Comparison of ENCODE assay signal across 1 cellular context in the genomic region with DNA sequence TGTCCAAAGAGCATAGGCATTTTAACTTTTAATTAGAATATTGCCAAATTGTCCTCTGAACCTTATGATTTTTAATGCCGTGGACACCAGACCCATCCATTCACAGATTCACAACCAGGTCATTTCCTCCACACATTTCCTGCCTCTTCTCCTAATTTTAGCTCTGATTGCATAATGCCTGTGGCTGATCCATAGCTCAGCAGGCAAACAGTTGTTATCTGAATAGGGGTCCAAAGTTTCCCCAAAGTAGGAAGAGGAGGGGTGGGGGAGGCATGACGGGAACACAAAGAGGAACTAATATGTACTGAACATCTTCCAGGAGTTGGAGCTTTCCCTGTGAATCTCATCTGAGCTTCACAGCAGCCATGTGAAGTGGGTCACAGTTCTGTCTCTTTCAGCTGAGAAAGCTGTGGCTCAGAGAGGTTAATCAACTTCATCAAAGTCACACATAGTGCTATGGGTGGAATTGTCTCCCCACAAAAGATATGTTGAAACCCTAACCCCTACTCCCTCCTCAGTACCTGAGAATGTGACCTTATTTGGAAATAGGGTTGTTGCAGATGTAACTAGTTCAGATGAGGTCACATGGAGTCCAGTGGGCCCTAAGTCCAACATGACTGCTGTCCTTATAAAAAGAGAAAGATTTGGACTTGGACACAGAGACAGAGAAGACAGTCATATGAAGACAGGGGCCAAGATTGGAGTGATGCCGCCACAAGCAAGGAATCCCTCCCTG.
A peak's percentile ranks its signal among the peaks of the same experiment; 100 is the strongest.
TF ChIP-seq lines count a peak whose summit lies in the region.

No MANE protein-coding gene starts in this region.

TF ChIP-seq in HepG2, 621 proteins besides CTCF, POLR2A, EP300 and RAD21 (continues in another document):
- peak; percentile 58; the same call in 1 of the 2 replicates for TF ChIP-seq SRF (IDR thresholded peaks at IDR 0.05; ENCODE audit: low read depth, low read length)
- peak; percentile 64 for TF ChIP-seq MIXL1 (CRISPR knock-in tag; IDR thresholded peaks at IDR 0.05)
- TF ChIP-seq CEBPG (CRISPR knock-in tag; IDR thresholded peaks at IDR 0.05), result peak; percentile 86
- no peak for TF ChIP-seq RFX3 (CRISPR knock-in tag; IDR thresholded peaks at IDR 0.05)
- TF ChIP-seq ZNF644 (CRISPR knock-in tag; IDR thresholded peaks at IDR 0.05; ENCODE audit: low read depth), result peak; percentile 31; the same call in 1 of the 2 replicates
- no peak for TF ChIP-seq MYC (CRISPR knock-in tag; IDR thresholded peaks at IDR 0.05; ENCODE audit: borderline replicate concordance)
- peak; percentile 29; the same call in 1 of the 2 replicates for TF ChIP-seq ZNF124 (CRISPR knock-in tag; IDR thresholded peaks at IDR 0.05)
- TF ChIP-seq SALL1 (CRISPR knock-in tag; IDR thresholded peaks at IDR 0.05), result peak; percentile 32; the same call in 1 of the 2 replicates
- TF ChIP-seq, protein P1, sequence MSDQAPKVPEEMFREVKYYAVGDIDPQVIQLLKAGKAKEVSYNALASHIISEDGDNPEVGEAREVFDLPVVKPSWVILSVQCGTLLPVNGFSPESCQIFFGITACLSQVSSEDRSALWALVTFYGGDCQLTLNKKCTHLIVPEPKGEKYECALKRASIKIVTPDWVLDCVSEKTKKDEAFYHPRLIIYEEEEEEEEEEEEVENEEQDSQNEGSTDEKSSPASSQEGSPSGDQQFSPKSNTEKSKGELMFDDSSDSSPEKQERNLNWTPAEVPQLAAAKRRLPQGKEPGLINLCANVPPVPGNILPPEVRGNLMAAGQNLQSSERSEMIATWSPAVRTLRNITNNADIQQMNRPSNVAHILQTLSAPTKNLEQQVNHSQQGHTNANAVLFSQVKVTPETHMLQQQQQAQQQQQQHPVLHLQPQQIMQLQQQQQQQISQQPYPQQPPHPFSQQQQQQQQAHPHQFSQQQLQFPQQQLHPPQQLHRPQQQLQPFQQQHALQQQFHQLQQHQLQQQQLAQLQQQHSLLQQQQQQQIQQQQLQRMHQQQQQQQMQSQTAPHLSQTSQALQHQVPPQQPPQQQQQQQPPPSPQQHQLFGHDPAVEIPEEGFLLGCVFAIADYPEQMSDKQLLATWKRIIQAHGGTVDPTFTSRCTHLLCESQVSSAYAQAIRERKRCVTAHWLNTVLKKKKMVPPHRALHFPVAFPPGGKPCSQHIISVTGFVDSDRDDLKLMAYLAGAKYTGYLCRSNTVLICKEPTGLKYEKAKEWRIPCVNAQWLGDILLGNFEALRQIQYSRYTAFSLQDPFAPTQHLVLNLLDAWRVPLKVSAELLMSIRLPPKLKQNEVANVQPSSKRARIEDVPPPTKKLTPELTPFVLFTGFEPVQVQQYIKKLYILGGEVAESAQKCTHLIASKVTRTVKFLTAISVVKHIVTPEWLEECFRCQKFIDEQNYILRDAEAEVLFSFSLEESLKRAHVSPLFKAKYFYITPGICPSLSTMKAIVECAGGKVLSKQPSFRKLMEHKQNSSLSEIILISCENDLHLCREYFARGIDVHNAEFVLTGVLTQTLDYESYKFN (CRISPR knock-in tag; conservative IDR thresholded peaks at IDR 0.05), result peak; percentile 51; the same call in 1 of the 2 replicates
- TF ChIP-seq ELF3 (CRISPR knock-in tag; IDR thresholded peaks at IDR 0.05), result 0 out of 2 replicates have a peak, but pooled peaks have one; percentile 24
- TF ChIP-seq GABPB1 (CRISPR knock-in tag; IDR thresholded peaks at IDR 0.05), result peak; percentile 21; the same call in 1 of the 2 replicates
- peak; percentile 78 for TF ChIP-seq HNF4G (IDR thresholded peaks at IDR 0.05; ENCODE audit: borderline replicate concordance, low read depth, low read length)
- TF ChIP-seq HNF4G (CRISPR knock-in tag; IDR thresholded peaks at IDR 0.05; ENCODE audit: borderline replicate concordance, low read depth), result no peak
- peak; percentile 72; the same call in 1 of the 2 replicates for TF ChIP-seq CEBPB (IDR thresholded peaks at IDR 0.05; ENCODE audit: borderline replicate concordance, low read depth, low read length)
- TF ChIP-seq GFI1 (CRISPR knock-in tag; IDR thresholded peaks at IDR 0.05; ENCODE audit: borderline replicate concordance), result 0 out of 2 replicates have a peak, but pooled peaks have one; percentile 22
- TF ChIP-seq, protein P2, sequence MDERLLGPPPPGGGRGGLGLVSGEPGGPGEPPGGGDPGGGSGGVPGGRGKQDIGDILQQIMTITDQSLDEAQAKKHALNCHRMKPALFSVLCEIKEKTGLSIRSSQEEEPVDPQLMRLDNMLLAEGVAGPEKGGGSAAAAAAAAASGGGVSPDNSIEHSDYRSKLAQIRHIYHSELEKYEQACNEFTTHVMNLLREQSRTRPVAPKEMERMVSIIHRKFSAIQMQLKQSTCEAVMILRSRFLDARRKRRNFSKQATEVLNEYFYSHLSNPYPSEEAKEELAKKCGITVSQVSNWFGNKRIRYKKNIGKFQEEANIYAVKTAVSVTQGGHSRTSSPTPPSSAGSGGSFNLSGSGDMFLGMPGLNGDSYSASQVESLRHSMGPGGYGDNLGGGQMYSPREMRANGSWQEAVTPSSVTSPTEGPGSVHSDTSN (CRISPR knock-in tag; IDR thresholded peaks at IDR 0.05), result no peak
- TF ChIP-seq MEF2D (CRISPR knock-in tag; IDR thresholded peaks at IDR 0.05), result peak; percentile 97
- TF ChIP-seq, protein P3, sequence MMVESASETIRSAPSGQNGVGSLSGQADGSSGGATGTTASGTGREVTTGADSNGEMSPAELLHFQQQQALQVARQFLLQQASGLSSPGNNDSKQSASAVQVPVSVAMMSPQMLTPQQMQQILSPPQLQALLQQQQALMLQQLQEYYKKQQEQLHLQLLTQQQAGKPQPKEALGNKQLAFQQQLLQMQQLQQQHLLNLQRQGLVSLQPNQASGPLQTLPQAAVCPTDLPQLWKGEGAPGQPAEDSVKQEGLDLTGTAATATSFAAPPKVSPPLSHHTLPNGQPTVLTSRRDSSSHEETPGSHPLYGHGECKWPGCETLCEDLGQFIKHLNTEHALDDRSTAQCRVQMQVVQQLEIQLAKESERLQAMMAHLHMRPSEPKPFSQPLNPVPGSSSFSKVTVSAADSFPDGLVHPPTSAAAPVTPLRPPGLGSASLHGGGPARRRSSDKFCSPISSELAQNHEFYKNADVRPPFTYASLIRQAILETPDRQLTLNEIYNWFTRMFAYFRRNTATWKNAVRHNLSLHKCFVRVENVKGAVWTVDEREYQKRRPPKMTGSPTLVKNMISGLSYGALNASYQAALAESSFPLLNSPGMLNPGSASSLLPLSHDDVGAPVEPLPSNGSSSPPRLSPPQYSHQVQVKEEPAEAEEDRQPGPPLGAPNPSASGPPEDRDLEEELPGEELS (CRISPR knock-in tag; IDR thresholded peaks at IDR 0.05), result peak; percentile 63
- no peak for TF ChIP-seq LCORL (IDR thresholded peaks at IDR 0.05)
- peak; percentile 81; the same call in 1 of the 2 replicates for TF ChIP-seq LCORL (CRISPR knock-in tag; IDR thresholded peaks at IDR 0.05)
- peak; percentile 54; the same call in 1 of the 2 replicates for TF ChIP-seq NR2C2 (CRISPR knock-in tag; IDR thresholded peaks at IDR 0.05; ENCODE audit: borderline replicate concordance)
- 0 out of 2 replicates have a peak, but pooled peaks have one; percentile 11 for TF ChIP-seq RXRB (CRISPR knock-in tag; IDR thresholded peaks at IDR 0.05; ENCODE audit: borderline replicate concordance)
- 0 out of 2 replicates have a peak, but pooled peaks have one; percentile 31 for TF ChIP-seq NCOR1 (IDR thresholded peaks at IDR 0.05; ENCODE audit: borderline replicate concordance, low read length)
- TF ChIP-seq FOXA1 (IDR thresholded peaks at IDR 0.05), result no peak
- TF ChIP-seq FOXA1 (CRISPR knock-in tag; IDR thresholded peaks at IDR 0.05), result 0 out of 2 replicates have a peak, but pooled peaks have one; percentile 10
- no peak for TF ChIP-seq ZNF33A (CRISPR knock-in tag; IDR thresholded peaks at IDR 0.05; ENCODE audit: borderline replicate concordance)
- TF ChIP-seq TMF1 (CRISPR knock-in tag; IDR thresholded peaks at IDR 0.05; ENCODE audit: low read depth), result no peak
- TF ChIP-seq, protein P4, sequence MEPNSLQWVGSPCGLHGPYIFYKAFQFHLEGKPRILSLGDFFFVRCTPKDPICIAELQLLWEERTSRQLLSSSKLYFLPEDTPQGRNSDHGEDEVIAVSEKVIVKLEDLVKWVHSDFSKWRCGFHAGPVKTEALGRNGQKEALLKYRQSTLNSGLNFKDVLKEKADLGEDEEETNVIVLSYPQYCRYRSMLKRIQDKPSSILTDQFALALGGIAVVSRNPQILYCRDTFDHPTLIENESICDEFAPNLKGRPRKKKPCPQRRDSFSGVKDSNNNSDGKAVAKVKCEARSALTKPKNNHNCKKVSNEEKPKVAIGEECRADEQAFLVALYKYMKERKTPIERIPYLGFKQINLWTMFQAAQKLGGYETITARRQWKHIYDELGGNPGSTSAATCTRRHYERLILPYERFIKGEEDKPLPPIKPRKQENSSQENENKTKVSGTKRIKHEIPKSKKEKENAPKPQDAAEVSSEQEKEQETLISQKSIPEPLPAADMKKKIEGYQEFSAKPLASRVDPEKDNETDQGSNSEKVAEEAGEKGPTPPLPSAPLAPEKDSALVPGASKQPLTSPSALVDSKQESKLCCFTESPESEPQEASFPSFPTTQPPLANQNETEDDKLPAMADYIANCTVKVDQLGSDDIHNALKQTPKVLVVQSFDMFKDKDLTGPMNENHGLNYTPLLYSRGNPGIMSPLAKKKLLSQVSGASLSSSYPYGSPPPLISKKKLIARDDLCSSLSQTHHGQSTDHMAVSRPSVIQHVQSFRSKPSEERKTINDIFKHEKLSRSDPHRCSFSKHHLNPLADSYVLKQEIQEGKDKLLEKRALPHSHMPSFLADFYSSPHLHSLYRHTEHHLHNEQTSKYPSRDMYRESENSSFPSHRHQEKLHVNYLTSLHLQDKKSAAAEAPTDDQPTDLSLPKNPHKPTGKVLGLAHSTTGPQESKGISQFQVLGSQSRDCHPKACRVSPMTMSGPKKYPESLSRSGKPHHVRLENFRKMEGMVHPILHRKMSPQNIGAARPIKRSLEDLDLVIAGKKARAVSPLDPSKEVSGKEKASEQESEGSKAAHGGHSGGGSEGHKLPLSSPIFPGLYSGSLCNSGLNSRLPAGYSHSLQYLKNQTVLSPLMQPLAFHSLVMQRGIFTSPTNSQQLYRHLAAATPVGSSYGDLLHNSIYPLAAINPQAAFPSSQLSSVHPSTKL (CRISPR knock-in tag; IDR thresholded peaks at IDR 0.05), result peak; percentile 47; the same call in 1 of the 2 replicates
- 0 out of 2 replicates have a peak, but pooled peaks have one; percentile 20 for TF ChIP-seq ELF1 (CRISPR knock-in tag; IDR thresholded peaks at IDR 0.05)
- TF ChIP-seq, protein P5, sequence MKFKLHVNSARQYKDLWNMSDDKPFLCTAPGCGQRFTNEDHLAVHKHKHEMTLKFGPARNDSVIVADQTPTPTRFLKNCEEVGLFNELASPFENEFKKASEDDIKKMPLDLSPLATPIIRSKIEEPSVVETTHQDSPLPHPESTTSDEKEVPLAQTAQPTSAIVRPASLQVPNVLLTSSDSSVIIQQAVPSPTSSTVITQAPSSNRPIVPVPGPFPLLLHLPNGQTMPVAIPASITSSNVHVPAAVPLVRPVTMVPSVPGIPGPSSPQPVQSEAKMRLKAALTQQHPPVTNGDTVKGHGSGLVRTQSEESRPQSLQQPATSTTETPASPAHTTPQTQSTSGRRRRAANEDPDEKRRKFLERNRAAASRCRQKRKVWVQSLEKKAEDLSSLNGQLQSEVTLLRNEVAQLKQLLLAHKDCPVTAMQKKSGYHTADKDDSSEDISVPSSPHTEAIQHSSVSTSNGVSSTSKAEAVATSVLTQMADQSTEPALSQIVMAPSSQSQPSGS (CRISPR knock-in tag; IDR thresholded peaks at IDR 0.05), result peak; percentile 34; the same call in 1 of the 2 replicates
- TF ChIP-seq ZMYM4 (CRISPR knock-in tag; IDR thresholded peaks at IDR 0.05), result peak; percentile 57
- TF ChIP-seq SOX6 (IDR thresholded peaks at IDR 0.05), result no peak
- peak; percentile 33; the same call in 1 of the 2 replicates for TF ChIP-seq SOX6 (CRISPR knock-in tag; IDR thresholded peaks at IDR 0.05)
- 0 out of 2 replicates have a peak, but pooled peaks have one; percentile 21 for TF ChIP-seq ZFX (CRISPR knock-in tag; IDR thresholded peaks at IDR 0.05; ENCODE audit: low read depth)
- TF ChIP-seq GABPA (IDR thresholded peaks at IDR 0.05; ENCODE audit: low read depth, low read length), result no peak
- TF ChIP-seq GABPA (CRISPR knock-in tag; IDR thresholded peaks at IDR 0.05; ENCODE audit: low read depth), result peak; percentile 70
- TF ChIP-seq, protein P6, sequence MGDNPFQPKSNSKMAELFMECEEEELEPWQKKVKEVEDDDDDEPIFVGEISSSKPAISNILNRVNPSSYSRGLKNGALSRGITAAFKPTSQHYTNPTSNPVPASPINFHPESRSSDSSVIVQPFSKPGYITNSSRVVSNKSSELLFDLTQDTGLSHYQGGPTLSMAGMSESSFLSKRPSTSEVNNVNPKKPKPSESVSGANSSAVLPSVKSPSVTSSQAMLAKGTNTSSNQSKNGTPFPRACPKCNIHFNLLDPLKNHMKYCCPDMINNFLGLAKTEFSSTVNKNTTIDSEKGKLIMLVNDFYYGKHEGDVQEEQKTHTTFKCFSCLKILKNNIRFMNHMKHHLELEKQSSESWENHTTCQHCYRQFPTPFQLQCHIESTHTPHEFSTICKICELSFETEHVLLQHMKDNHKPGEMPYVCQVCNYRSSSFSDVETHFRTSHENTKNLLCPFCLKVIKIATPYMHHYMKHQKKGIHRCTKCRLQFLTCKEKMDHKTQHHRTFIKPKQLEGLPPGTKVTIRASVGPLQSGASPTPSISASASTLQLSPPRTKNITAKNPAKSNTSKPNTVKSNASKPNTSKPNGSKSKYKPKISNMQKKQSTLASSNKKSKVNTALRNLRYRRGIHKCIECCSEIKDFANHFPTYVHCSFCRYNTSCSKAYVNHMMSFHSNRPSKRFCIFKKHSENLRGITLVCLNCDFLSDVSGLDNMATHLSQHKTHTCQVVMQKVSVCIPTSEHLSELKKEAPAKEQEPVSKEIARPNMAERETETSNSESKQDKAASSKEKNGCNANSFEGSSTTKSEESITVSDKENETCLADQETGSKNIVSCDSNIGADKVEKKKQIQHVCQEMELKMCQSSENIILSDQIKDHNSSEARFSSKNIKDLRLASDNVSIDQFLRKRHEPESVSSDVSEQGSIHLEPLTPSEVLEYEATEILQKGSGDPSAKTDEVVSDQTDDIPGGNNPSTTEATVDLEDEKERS (CRISPR knock-in tag; IDR thresholded peaks at IDR 0.05), result no peak
- TF ChIP-seq, protein P7, sequence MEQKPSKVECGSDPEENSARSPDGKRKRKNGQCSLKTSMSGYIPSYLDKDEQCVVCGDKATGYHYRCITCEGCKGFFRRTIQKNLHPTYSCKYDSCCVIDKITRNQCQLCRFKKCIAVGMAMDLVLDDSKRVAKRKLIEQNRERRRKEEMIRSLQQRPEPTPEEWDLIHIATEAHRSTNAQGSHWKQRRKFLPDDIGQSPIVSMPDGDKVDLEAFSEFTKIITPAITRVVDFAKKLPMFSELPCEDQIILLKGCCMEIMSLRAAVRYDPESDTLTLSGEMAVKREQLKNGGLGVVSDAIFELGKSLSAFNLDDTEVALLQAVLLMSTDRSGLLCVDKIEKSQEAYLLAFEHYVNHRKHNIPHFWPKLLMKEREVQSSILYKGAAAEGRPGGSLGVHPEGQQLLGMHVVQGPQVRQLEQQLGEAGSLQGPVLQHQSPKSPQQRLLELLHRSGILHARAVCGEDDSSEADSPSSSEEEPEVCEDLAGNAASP (CRISPR knock-in tag; IDR thresholded peaks at IDR 0.05; ENCODE audit: borderline replicate concordance), result 0 out of 2 replicates have a peak, but pooled peaks have one; percentile 15
- TF ChIP-seq POLR2AphosphoS2 (IDR thresholded peaks at IDR 0.05; ENCODE audit: low read depth, low read length), result no peak
- peak; percentile 87 for TF ChIP-seq HNF4A (CRISPR knock-in tag; IDR thresholded peaks at IDR 0.05)
